19 cellular contexts compared by ENCODE assay signal in the genomic region with DNA sequence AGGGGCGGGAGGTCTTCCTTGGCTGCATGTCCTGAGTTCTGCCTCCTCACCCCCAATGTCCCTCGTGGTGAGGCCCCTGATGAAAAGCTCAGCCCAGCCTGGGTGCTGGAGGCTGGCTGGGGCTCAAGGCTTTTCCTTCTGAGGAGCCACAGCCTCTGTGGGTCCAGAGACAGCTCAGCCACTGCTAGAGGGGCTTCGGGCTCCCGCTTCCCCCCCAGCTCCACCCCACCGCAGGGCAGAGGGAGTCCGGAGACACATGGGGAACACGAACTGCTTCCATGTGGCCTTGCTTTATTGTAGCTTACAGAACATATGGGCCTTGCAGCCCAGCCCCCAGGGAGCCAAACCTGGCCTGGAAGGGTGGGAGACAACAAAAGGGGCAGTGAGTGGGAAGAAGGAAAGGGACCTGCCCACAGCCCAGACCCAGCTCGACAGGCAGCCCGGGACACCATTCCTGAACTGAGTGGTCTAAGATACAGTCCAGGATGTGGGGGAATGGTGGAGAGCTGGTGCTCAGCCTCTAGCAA.
DNase-seq lines count a peak whose midpoint lies in the region; ATAC-seq, FAIRE-seq and TF ChIP-seq lines count a peak whose summit lies in the region.
"Had no signal": no experiment of that assay in that cellular context is flagged by ENCODE, and none has a peak within 500 bp of the region (broad histone marks: within the 10 kb centered on the region; RNA-seq: fewer than 3 reads in every experiment).

No MANE protein-coding gene starts in this region.

- H3K27me3 Mint-ChIP-seq in CD14-positive monocyte (ENCODE audit: low read depth in 3 of 3), result peaks cover 3 to 6% (median 5%) of the 10 kb centered on the region in 3 donors

- no peak overlapping the region for H3K4me3 ChIP-seq in kidney (ENCODE audit: low read length in 2 of 2)
- no peak overlapping the region for H3K4me3 ChIP-seq in suprapubic skin
- H3K4me3 ChIP-seq: A549 had no signal

- no peak overlapping the region for H3K27ac ChIP-seq in kidney (ENCODE audit: low read depth in 2 of 2, low read length in 2 of 2)
- H3K27ac ChIP-seq in suprapubic skin, result no peak overlapping the region
- H3K27ac ChIP-seq: A549, KMS-11 had no signal

- peaks cover 59% of the 10 kb centered on the region for H3K27me3 ChIP-seq in suprapubic skin

- H3K9me3 Mint-ChIP-seq in CD14-positive monocyte, result no peaks in the 10 kb centered on the region

- H3K36me3 ChIP-seq in kidney (ENCODE audit: control insufficient read depth in 1 of 2, insufficient read depth in 2 of 2, low read length in 2 of 2) (no peaks in the 10 kb centered on the region), suprapubic skin (no peaks in the 10 kb centered on the region)

- H3K4me1 Mint-ChIP-seq in CD14-positive monocyte, result no peaks in the 10 kb centered on the region
- H3K4me1 Mint-ChIP-seq: IgD-negative memory B cell had no signal

- no peak overlapping the region for H3K4me3 Mint-ChIP-seq in CD14-positive monocyte
- H3K4me3 Mint-ChIP-seq: IgD-negative memory B cell had no signal

- H3K9me3 ChIP-seq in kidney (ENCODE audit: control insufficient read depth in 1 of 2, low read length in 2 of 2) (no peaks in the 10 kb centered on the region), suprapubic skin (no peaks in the 10 kb centered on the region)
- H3K9me3 ChIP-seq: A549 had no signal

- DNase-seq in cardiac septum (ENCODE audit: low spot score) (peak; percentile 65), left ventricle myocardium superior (no peak), CD14-positive monocyte (ENCODE audit: low spot score) (peak; percentile 22), kidney (peak; percentile 46), suprapubic skin (ENCODE audit: low spot score in 2 of 2) (peak; percentile 31 to 63), COR-L47 (lab: John Stamatoyannopoulos, UW) (no peak), DMS153 (lab: John Stamatoyannopoulos, UW) (no peak)
- DNase-seq: DMS53, MM.1S, NCI-H2029, NCI-H446, NCI-H524 treated with DMSO at 0.1 percent for 48 hours, RPMI8226, SHP77 had no signal

- H3K36me3 Mint-ChIP-seq in CD14-positive monocyte, result no peaks in the 10 kb centered on the region
- H3K36me3 Mint-ChIP-seq: IgD-negative memory B cell had no signal

- no peaks in the 10 kb centered on the region for H3K4me1 ChIP-seq in kidney (ENCODE audit: control insufficient read depth in 1 of 2, insufficient read depth in 1 of 2, low read depth in 1 of 2, low read length in 2 of 2)
- H3K4me1 ChIP-seq in suprapubic skin, result no peaks in the 10 kb centered on the region
- H3K4me1 ChIP-seq: A549 had no signal

- no peak for FAIRE-seq in kidney (lab: Jason Lieb, UNC)
- FAIRE-seq: A549, D721Med, H54 had no signal

- H3K9ac ChIP-seq in kidney (ENCODE audit: low read length in 2 of 2), result no peak overlapping the region
- H3K9ac ChIP-seq: KMS-11 had no signal

- WGBS in suprapubic skin, result 82% methylated on average over 6 of the region's 9 CpGs

- TF ChIP-seq POLR2A in suprapubic skin (IDR thresholded peaks at IDR 0.05), result no peak

- intact Hi-C loops in cardiac septum (cut with DNase I), result no loop called here
- intact Hi-C loops in left ventricle myocardium superior (cut with micrococcal nuclease), result no loop called here
- intact Hi-C loops in CD14-positive monocyte (cut with micrococcal nuclease), result no loop called here
- intact Hi-C loops in kidney (cut with DNase I), result no loop called here

- H3K27ac Mint-ChIP-seq in CD14-positive monocyte, result no peak overlapping the region
- H3K27ac Mint-ChIP-seq: IgD-negative memory B cell had no signal

- no peak for TF ChIP-seq CTCF in CD14-positive monocyte (IDR thresholded peaks at IDR 0.05)
- TF ChIP-seq CTCF in kidney (IDR thresholded peaks at IDR 0.05; ENCODE audit: borderline replicate concordance, extremely low read depth, insufficient read depth), result no peak
- no peak for TF ChIP-seq CTCF in suprapubic skin (IDR thresholded peaks at IDR 0.05)

- no peak for TF ChIP-seq EP300 in suprapubic skin (IDR thresholded peaks at IDR 0.05)

- ATAC-seq in left ventricle myocardium superior, result no peak
- ATAC-seq: A549 had no signal

Comparison
In these comparisons a context has a peak if more than half of its experiments do, and no peak if none do; other contexts are left out.
1. DNase-seq: peak in cardiac septum (single experiment), CD14-positive monocyte (single experiment), kidney (single experiment) and suprapubic skin (2 of 2); none in left ventricle myocardium superior (single experiment), COR-L47 (single experiment) and DMS153 (single experiment).